Comparison of ENCODE assay signal across 1 cellular context in genomic region chr4:20916106-20916505, GRCh38.
TF ChIP-seq lines count a peak whose summit lies in the region.

No MANE protein-coding gene starts in this region.

TF ChIP-seq in GM23338, 12 proteins besides CTCF, POLR2A, EP300 and RAD21:
- TF ChIP-seq, protein P1, sequence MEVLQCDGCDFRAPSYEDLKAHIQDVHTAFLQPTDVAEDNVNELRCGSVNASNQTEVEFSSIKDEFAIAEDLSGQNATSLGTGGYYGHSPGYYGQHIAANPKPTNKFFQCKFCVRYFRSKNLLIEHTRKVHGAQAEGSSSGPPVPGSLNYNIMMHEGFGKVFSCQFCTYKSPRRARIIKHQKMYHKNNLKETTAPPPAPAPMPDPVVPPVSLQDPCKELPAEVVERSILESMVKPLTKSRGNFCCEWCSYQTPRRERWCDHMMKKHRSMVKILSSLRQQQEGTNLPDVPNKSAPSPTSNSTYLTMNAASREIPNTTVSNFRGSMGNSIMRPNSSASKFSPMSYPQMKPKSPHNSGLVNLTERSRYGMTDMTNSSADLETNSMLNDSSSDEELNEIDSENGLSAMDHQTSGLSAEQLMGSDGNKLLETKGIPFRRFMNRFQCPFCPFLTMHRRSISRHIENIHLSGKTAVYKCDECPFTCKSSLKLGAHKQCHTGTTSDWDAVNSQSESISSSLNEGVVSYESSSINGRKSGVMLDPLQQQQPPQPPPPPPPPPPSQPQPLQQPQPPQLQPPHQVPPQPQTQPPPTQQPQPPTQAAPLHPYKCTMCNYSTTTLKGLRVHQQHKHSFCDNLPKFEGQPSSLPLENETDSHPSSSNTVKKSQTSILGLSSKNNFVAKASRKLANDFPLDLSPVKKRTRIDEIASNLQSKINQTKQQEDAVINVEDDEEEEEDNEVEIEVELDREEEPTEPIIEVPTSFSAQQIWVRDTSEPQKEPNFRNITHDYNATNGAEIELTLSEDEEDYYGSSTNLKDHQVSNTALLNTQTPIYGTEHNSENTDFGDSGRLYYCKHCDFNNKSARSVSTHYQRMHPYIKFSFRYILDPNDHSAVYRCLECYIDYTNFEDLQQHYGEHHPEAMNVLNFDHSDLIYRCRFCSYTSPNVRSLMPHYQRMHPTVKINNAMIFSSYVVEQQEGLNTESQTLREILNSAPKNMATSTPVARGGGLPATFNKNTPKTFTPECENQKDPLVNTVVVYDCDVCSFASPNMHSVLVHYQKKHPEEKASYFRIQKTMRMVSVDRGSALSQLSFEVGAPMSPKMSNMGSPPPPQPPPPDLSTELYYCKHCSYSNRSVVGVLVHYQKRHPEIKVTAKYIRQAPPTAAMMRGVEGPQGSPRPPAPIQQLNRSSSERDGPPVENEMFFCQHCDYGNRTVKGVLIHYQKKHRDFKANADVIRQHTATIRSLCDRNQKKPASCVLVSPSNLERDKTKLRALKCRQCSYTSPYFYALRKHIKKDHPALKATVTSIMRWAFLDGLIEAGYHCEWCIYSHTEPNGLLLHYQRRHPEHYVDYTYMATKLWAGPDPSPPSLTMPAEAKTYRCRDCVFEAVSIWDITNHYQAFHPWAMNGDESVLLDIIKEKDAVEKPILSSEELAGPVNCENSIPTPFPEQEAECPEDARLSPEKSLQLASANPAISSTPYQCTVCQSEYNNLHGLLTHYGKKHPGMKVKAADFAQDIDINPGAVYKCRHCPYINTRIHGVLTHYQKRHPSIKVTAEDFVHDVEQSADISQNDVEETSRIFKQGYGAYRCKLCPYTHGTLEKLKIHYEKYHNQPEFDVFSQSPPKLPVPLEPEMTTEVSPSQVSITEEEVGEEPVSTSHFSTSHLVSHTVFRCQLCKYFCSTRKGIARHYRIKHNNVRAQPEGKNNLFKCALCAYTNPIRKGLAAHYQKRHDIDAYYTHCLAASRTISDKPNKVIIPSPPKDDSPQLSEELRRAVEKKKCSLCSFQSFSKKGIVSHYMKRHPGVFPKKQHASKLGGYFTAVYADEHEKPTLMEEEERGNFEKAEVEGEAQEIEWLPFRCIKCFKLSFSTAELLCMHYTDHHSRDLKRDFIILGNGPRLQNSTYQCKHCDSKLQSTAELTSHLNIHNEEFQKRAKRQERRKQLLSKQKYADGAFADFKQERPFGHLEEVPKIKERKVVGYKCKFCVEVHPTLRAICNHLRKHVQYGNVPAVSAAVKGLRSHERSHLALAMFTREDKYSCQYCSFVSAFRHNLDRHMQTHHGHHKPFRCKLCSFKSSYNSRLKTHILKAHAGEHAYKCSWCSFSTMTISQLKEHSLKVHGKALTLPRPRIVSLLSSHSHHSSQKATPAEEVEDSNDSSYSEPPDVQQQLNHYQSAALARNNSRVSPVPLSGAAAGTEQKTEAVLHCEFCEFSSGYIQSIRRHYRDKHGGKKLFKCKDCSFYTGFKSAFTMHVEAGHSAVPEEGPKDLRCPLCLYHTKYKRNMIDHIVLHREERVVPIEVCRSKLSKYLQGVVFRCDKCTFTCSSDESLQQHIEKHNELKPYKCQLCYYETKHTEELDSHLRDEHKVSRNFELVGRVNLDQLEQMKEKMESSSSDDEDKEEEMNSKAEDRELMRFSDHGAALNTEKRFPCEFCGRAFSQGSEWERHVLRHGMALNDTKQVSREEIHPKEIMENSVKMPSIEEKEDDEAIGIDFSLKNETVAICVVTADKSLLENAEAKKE (CRISPR knock-in tag; IDR thresholded peaks at IDR 0.05): no peak
- TF ChIP-seq STAT1 (IDR thresholded peaks at IDR 0.05; ENCODE audit: unreplicated experiment) (no peak), EZH2phosphoT487 (IDR thresholded peaks at IDR 0.05; ENCODE audit: unreplicated experiment) (no peak)
